In the genomic region with DNA sequence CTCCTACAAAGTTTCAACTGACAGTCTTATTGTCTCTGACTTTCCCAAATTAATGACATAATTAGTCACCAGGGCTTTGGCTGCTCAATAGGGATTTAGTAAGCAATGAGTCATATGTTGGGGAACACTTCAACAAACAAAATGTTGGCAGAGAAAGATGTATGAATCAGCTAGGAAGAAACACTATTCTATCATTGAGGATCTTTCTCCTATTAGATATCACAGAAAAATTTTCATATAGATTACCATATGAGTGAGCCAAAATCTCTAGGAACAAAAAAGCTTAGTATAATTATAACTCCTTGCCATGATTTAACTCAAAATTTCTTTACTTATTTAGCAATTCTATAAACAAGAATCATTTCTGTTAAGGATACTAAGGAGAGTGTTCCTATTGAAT, we compare ENCODE assay signal across 7 cellular contexts.
DNase-seq lines count a peak whose midpoint lies in the region; ATAC-seq, FAIRE-seq and TF ChIP-seq lines count a peak whose summit lies in the region.
"Not testable (repeated sequence)": the region's sequence is repeated elsewhere in the genome, so short reads cannot be mapped to it uniquely, and the experiment has no call there.

No MANE protein-coding gene starts in this region.

- not testable (repeated sequence) for H3K9me3 ChIP-seq in A549; HCT116 (ENCODE audit: control insufficient read depth in 1 of 2, insufficient read depth in 1 of 2, low read depth in 1 of 2, low read length in 2 of 2); fibroblast of lung (ENCODE audit: control insufficient read depth, insufficient read depth, low read depth, low read length); mesenchymal stem cell (ENCODE audit: control insufficient read depth, low read length)

- POLR2A ChIA-PET in A549 (lab: Yijun Ruan, JAX); HCT116 (lab: Charles Lee): not testable (repeated sequence)

- H2BK5ac ChIP-seq in mesenchymal stem cell (ENCODE audit: low read depth, low read length, poor library complexity, severe bottlenecking) = not testable (repeated sequence)

- H3K79me1 ChIP-seq in mesenchymal stem cell (replicated peaks; ENCODE audit: low read length, poor library complexity, severe bottlenecking) = not testable (repeated sequence)

- not testable (repeated sequence) for H3K4ac ChIP-seq in mesenchymal stem cell (ENCODE audit: low read depth in 1 of 2, low read length in 2 of 2)

- not testable (repeated sequence) for H3K14ac ChIP-seq in mesenchymal stem cell (ENCODE audit: low read length in 2 of 2)

- not testable (repeated sequence) for H3K79me2 ChIP-seq in HCT116 (ENCODE audit: insufficient read depth, low read length); fibroblast of lung (ENCODE audit: control insufficient read depth, insufficient read depth, low read length)

- CTCF ChIA-PET in A549 (lab: Yijun Ruan, JAX); HCT116 (lab: Charles Lee): not testable (repeated sequence)

- not testable (repeated sequence) for H3K18ac ChIP-seq in mesenchymal stem cell (ENCODE audit: low read depth in 1 of 2, low read length in 2 of 2)

- not testable (repeated sequence) for H2BK15ac ChIP-seq in mesenchymal stem cell (ENCODE audit: low read depth, poor library complexity, severe bottlenecking)

- TF ChIP-seq POLR2A in A549 (IDR thresholded peaks at IDR 0.05; ENCODE audit: low read length); HCT116 (IDR thresholded peaks at IDR 0.05; ENCODE audit: borderline replicate concordance, extremely low read depth, insufficient read depth, insufficient read length): not testable (repeated sequence)

- H4K91ac ChIP-seq in mesenchymal stem cell (ENCODE audit: low read length) = not testable (repeated sequence)

- RAD21 ChIA-PET in HCT116 (lab: Charles Lee; ENCODE audit: low non-redundant PET in 1 of 2, low total read pairs in 2 of 2, uncharacterized antibody in 2 of 2, unreplicated experiment in 2 of 2) = not testable (repeated sequence)

- not testable (repeated sequence) for TF ChIP-seq RAD21 in A549 (conservative IDR thresholded peaks at IDR 0.05 in 1 of 2, IDR thresholded peaks at IDR 0.05 in 1 of 2); HCT116 (IDR thresholded peaks at IDR 0.05; ENCODE audit: low read depth)

- not testable (repeated sequence) for H3K27me3 ChIP-seq in HCT116 (ENCODE audit: insufficient read depth, low read length); bronchial epithelial cell (ENCODE audit: control insufficient read depth, insufficient read depth, low read length); fibroblast of lung (ENCODE audit: control insufficient read depth, insufficient read depth, low read length); mesenchymal stem cell (ENCODE audit: control insufficient read depth in 1 of 2, insufficient read depth in 1 of 2, low read length in 2 of 2)

- not testable (repeated sequence) for H4K8ac ChIP-seq in mesenchymal stem cell (ENCODE audit: low read length)

- not testable (repeated sequence) for H3K4me1 ChIP-seq in A549; HCT116 (ENCODE audit: control insufficient read depth in 1 of 2, insufficient read depth in 2 of 2, low read length in 2 of 2); fibroblast of lung (ENCODE audit: control insufficient read depth, extremely low read depth, insufficient read depth, low read length); mesenchymal stem cell (ENCODE audit: control insufficient read depth, insufficient read depth, low read depth, low read length)

- not testable (repeated sequence) for H3K9ac ChIP-seq in HCT116 (ENCODE audit: low read length); fibroblast of lung (ENCODE audit: insufficient read depth, low read length); mesenchymal stem cell (ENCODE audit: low read length)

- not testable (repeated sequence) for H2AFZ ChIP-seq in HCT116 (ENCODE audit: low read depth, low read length, poor library complexity, severe bottlenecking); fibroblast of lung (ENCODE audit: low read length); mesenchymal stem cell (ENCODE audit: low read depth, low read length)

- not testable (repeated sequence) for DNase-seq in A549 (ENCODE audit: low read depth in 1 of 2, low spot score in 1 of 2)
- DNase-seq in HCT116 (ENCODE audit: low read depth, low spot score) (peak; percentile 1), NCI-H446 treated with DMSO at 0.1 percent for 48 hours (lab: John Stamatoyannopoulos, UW) (peak; percentile 38), RKO (ENCODE audit: low spot score) (peak; percentile 6), bronchial epithelial cell (ENCODE audit: low read depth) (peak; percentile 65), fibroblast of lung (ENCODE audit: low read depth in 2 of 2) (peak; percentile 0 to 16), mesenchymal stem cell (peak; percentile 3)

- not testable (repeated sequence) for H3K36me3 ChIP-seq in HCT116 (ENCODE audit: control insufficient read depth in 1 of 2, insufficient read depth in 2 of 2, low read length in 2 of 2); bronchial epithelial cell (ENCODE audit: control insufficient read depth, insufficient read depth, low read length); fibroblast of lung (ENCODE audit: control insufficient read depth, insufficient read depth, low read length); mesenchymal stem cell (ENCODE audit: control insufficient read depth in 1 of 2, insufficient read depth in 2 of 2, low read depth in 1 of 2, low read length in 2 of 2)

- not testable (repeated sequence) for TF ChIP-seq EP300 in A549 (IDR thresholded peaks at IDR 0.05)

- H3K23ac ChIP-seq in mesenchymal stem cell (ENCODE audit: low read length in 2 of 2) = not testable (repeated sequence)

- H3K4me2 ChIP-seq in A549 (peak overlapping the region; percentile 23; the same call in 1 of the 3 replicates), HCT116 (ENCODE audit: low read length) (peak overlapping the region; percentile 35)
- not testable (repeated sequence) for H3K4me2 ChIP-seq in fibroblast of lung (ENCODE audit: extremely low read depth, insufficient read depth, low read length); mesenchymal stem cell (ENCODE audit: low read length, poor library complexity, severe bottlenecking)

- not testable (repeated sequence) for H2BK12ac ChIP-seq in mesenchymal stem cell (ENCODE audit: low read length in 2 of 2)

- BruUV-seq in HCT116 (replicated peaks; lab: Mats Ljungman, UMichigan) = not testable (repeated sequence)

- H2BK120ac ChIP-seq in mesenchymal stem cell (ENCODE audit: low read depth, low read length) = not testable (repeated sequence)

- intact Hi-C loops in HCT116 (cut with micrococcal nuclease) = not testable (repeated sequence)

- H3K4me3 ChIP-seq in A549; HCT116 (replicated peaks in 1 of 2; ENCODE audit: low read depth in 1 of 2, low read length in 2 of 2); bronchial epithelial cell (ENCODE audit: low read depth, low read length); fibroblast of lung (replicated peaks in 1 of 4; ENCODE audit: control extremely low read depth in 1 of 4, insufficient read depth in 1 of 4, low read depth in 3 of 4, low read length in 4 of 4); mesenchymal stem cell (ENCODE audit: insufficient read depth in 1 of 2, low read depth in 1 of 2, low read length in 2 of 2): not testable (repeated sequence)

- not testable (repeated sequence) for H3K9me2 ChIP-seq in HCT116 (ENCODE audit: insufficient read depth)

- not testable (repeated sequence) for H2AK5ac ChIP-seq in mesenchymal stem cell (ENCODE audit: low read length, severe bottlenecking)

- H4K20me1 ChIP-seq in HCT116 (ENCODE audit: insufficient read depth); fibroblast of lung (ENCODE audit: control insufficient read depth, extremely low read depth, insufficient read depth, low read length): not testable (repeated sequence)

- not testable (repeated sequence) for FAIRE-seq in A549 (lab: Jason Lieb, UNC); bronchial epithelial cell (lab: Jason Lieb, UNC)

- TF ChIP-seq CTCF in A549 (IDR thresholded peaks at IDR 0.05); HCT116 (IDR thresholded peaks at IDR 0.05 in 2 of 3, conservative IDR thresholded peaks at IDR 0.05 in 1 of 3; ENCODE audit: borderline replicate concordance in 1 of 3, insufficient read depth in 1 of 3, low read depth in 2 of 3, low read length in 2 of 3); bronchial epithelial cell (IDR thresholded peaks at IDR 0.05; ENCODE audit: insufficient read depth, low read length, severe bottlenecking); fibroblast of lung (conservative IDR thresholded peaks at IDR 0.05 in 1 of 2, IDR thresholded peaks at IDR 0.05 in 1 of 2; ENCODE audit: low read depth in 1 of 2, low read length in 2 of 2): not testable (repeated sequence)

- not testable (repeated sequence) for H3K27ac ChIP-seq in A549; HCT116 (ENCODE audit: low read depth, low read length); fibroblast of lung (ENCODE audit: insufficient read depth, low read length); mesenchymal stem cell (ENCODE audit: low read length, poor library complexity, severe bottlenecking)

- ATAC-seq in A549, HCT116: not testable (repeated sequence)

TF ChIP-seq in A549, 52 proteins besides CTCF, POLR2A, EP300 and RAD21:
- not testable (repeated sequence) for TF ChIP-seq FOSL2 (IDR thresholded peaks at IDR 0.05)
- TF ChIP-seq FOSL2 (CRISPR knock-in tag; IDR thresholded peaks at IDR 0.05) = peak; percentile 74
TF ChIP-seq in A549: peak in this region for 1; not testable (repeated sequence) for 51.

TF ChIP-seq in HCT116, 20 proteins besides CTCF, POLR2A, EP300 and RAD21:
- peak; percentile 23; the same call in 1 of the 2 replicates for TF ChIP-seq FOSL1 (IDR thresholded peaks at IDR 0.05; ENCODE audit: low read depth)
